In the genomic region with DNA sequence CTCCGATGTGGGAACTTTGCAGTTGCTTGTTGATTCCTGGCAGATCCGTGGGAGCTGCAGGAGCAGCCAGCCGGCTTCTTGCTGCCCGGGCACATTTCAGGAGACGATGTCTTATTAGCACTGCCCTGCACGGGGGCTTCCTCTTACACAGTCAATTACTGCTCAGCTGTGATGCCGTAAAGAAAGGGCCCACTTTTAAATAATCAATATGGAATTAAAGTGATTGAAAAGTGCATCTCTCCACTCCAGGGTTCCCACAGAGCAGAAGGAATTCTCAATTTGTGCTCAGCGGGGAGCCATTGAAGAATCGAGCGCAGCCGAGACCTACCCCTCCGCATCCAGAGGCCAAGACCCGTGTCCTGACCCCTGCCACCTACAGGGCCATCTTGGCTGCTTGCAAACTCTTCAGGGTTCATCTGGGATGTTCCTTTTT, we compare ENCODE assay signal across 22 cellular contexts.
"Had no signal": no experiment of that assay in that cellular context is flagged by ENCODE, and none has a peak within 500 bp of the region (broad histone marks: within the 10 kb centered on the region; RNA-seq: fewer than 3 reads in every experiment).

No MANE protein-coding gene starts in this region.

- DNase-seq: activated CD4-positive, alpha-beta memory T cell treated with anti-CD3 and anti-CD28 coated beads, Interleukin-2, amount 10 ng/mL, durations not matched to agents 7 days and 5 days; activated CD4-positive, alpha-beta T cell treated with anti-CD3 and anti-CD28 coated beads, Interleukin-2, amount 10 ng/mL, durations not matched to agents 24 days and 14 days; activated effector memory CD4-positive, alpha-beta T cell treated with anti-CD3 and anti-CD28 coated beads, Interleukin-2, amount 50 U/mL, for 16 hours; activated naive CD4-positive, alpha-beta T cell treated with anti-CD3 and anti-CD28 coated beads, Interleukin-2, amount 10 ng/mL, durations not matched to agents 7 days and 5 days; activated T-cell treated with anti-CD3 and anti-CD28 coated beads, Interleukin-2, amount 50 U/mL, for 72 hours; amygdala; body of pancreas; effector CD8-positive, alpha-beta T cell; foreskin melanocyte; hippocampal formation; immature natural killer cell; left lung; nucleus accumbens; sigmoid colon; stimulated activated CD4-positive, alpha-beta T cell treated with anti-CD3 and anti-CD28 coated beads, Interleukin-15, amount 100 ng/mL, for 24 hours; stimulated activated CD8-positive, alpha-beta memory T cell treated with anti-CD3 and anti-CD28 coated beads, Interleukin-4, amount 100 ng/mL, for 48 hours; stimulated activated naive B cell treated with anti-CD40 and anti-IgM and Interleukin-4, amounts not matched to agents 10 μg/mL and 1 μg/mL and 100 μg/mL, for 72 hours; SW 1271; T-helper 17 cell; transverse colon; uterus had no signal

- H3K27ac ChIP-seq: body of pancreas, left lung, sigmoid colon, transverse colon, uterus had no signal

- H3K4me1 ChIP-seq: body of pancreas, left lung, sigmoid colon, transverse colon, uterus had no signal

- H3K27me3 ChIP-seq: body of pancreas, left lung, sigmoid colon, transverse colon, uterus had no signal

- H3K36me3 ChIP-seq: left lung, sigmoid colon, transverse colon, uterus had no signal

- H3K9me3 ChIP-seq: body of pancreas, left lung, sigmoid colon, transverse colon, uterus had no signal

- H3K4me3 ChIP-seq: body of pancreas, left lung, sigmoid colon, smooth muscle cell, transverse colon, uterus had no signal
